In the genomic region with DNA sequence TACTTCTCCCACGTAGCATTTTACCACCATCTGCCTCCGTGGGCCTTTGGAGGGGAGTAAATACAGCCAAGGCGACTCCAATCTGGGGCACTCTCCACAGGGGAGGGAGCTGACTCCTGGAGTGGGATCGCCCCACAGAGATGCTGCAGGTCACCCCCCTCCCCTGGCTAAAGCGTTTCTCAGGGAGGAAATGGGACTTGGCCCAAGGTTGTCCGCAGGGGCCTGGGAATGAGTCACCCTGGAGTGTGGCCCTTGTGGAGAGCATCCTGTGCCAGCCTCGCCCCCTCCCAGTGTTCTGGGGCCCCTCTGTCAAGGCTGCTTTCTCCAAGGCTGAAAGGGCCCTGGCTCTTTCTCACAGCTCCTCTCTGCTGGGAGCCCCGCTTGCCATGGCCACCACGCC, we compare ENCODE assay signal across 24 cellular contexts.
DNase-seq lines count a peak whose midpoint lies in the region; ATAC-seq lines count a peak whose summit lies in the region.
"Had no signal": no experiment of that assay in that cellular context is flagged by ENCODE, and none has a peak within 500 bp of the region (broad histone marks: within the 10 kb centered on the region; RNA-seq: fewer than 3 reads in every experiment).

No MANE protein-coding gene starts in this region.

- no peak overlapping the region for H3K23ac ChIP-seq in mesendoderm (ENCODE audit: low read length)

- H3K56ac ChIP-seq in mesendoderm (ENCODE audit: low read length), result peak overlapping the region; percentile 3

- H3K27ac ChIP-seq in mesendoderm (ENCODE audit: low read depth, low read length), result no peak overlapping the region
- H3K27ac ChIP-seq: left ventricle myocardium inferior had no signal

- H3K9ac ChIP-seq in mesendoderm (ENCODE audit: low read length), result no peak overlapping the region

- H3K4ac ChIP-seq in mesendoderm (ENCODE audit: low read depth, low read length), result no peak overlapping the region

- H4K5ac ChIP-seq in mesendoderm (ENCODE audit: low read length), result no peak overlapping the region

- no peak for ATAC-seq in HG02642 (IDR thresholded peaks at IDR 0.05; ENCODE audit: poor library complexity, unreplicated experiment)
- ATAC-seq in HG03045 (IDR thresholded peaks at IDR 0.05; ENCODE audit: unreplicated experiment), result no peak
- ATAC-seq: effector memory CD8-positive, alpha-beta T cell; HCT116 had no signal

- H3K36me3 ChIP-seq in mesendoderm (ENCODE audit: control insufficient read depth, insufficient read depth, low read length), result no peaks in the 10 kb centered on the region
- H3K36me3 ChIP-seq: BE2C, left ventricle myocardium inferior had no signal

- no peak overlapping the region for H2BK120ac ChIP-seq in mesendoderm (ENCODE audit: low read depth, low read length)

- POLR2A ChIA-PET in activated CD4-positive, alpha-beta T cell treated with anti-CD3 and anti-CD28 coated beads, Interleukin-2, amount 10 ng/mL, durations not matched to agents 7 days and 5 days (lab: Charles Lee), result no interaction called here

- H3K36me3 Mint-ChIP-seq in activated CD4-positive, alpha-beta T cell treated with anti-CD3 and anti-CD28 coated beads, Interleukin-2, amount 10 ng/mL, durations not matched to agents 7 days and 5 days (ENCODE audit: low read depth), result no peaks in the 10 kb centered on the region
- H3K36me3 Mint-ChIP-seq: immature natural killer cell had no signal

- no peak overlapping the region for H3K4me3 Mint-ChIP-seq in activated CD4-positive, alpha-beta T cell treated with anti-CD3 and anti-CD28 coated beads, Interleukin-2, amount 10 ng/mL, durations not matched to agents 7 days and 5 days
- H3K4me3 Mint-ChIP-seq: effector memory CD8-positive, alpha-beta T cell; immature natural killer cell; stimulated activated naive CD8-positive, alpha-beta T cell treated with anti-CD3 and anti-CD28 coated beads, Interleukin-15, Interleukin-2, amounts not matched to agents 100 ng/mL and 50 ng/mL, for 24 hours had no signal

- no peak overlapping the region for H3K18ac ChIP-seq in mesendoderm (ENCODE audit: low read length)

- H3K9me3 Mint-ChIP-seq in activated CD4-positive, alpha-beta T cell treated with anti-CD3 and anti-CD28 coated beads, Interleukin-2, amount 10 ng/mL, durations not matched to agents 7 days and 5 days, result no peaks in the 10 kb centered on the region
- H3K9me3 Mint-ChIP-seq: effector memory CD8-positive, alpha-beta T cell; immature natural killer cell; stimulated activated naive CD8-positive, alpha-beta T cell treated with anti-CD3 and anti-CD28 coated beads, Interleukin-15, Interleukin-2, amounts not matched to agents 100 ng/mL and 50 ng/mL, for 24 hours had no signal

- no peaks in the 10 kb centered on the region for H3K79me2 ChIP-seq in mesendoderm (ENCODE audit: control insufficient read depth, insufficient read depth, low read length)

- H3K27ac Mint-ChIP-seq in activated CD4-positive, alpha-beta T cell treated with anti-CD3 and anti-CD28 coated beads, Interleukin-2, amount 10 ng/mL, durations not matched to agents 7 days and 5 days, result no peak overlapping the region
- H3K27ac Mint-ChIP-seq: effector memory CD8-positive, alpha-beta T cell; immature natural killer cell; stimulated activated naive CD8-positive, alpha-beta T cell treated with anti-CD3 and anti-CD28 coated beads, Interleukin-15, Interleukin-2, amounts not matched to agents 100 ng/mL and 50 ng/mL, for 24 hours had no signal

- no peaks in the 10 kb centered on the region for H3K4me1 ChIP-seq in mesendoderm (ENCODE audit: control insufficient read depth, low read depth, low read length)

- no peaks in the 10 kb centered on the region for H3K27me3 ChIP-seq in mesendoderm (ENCODE audit: insufficient read depth, low read length, poor library complexity)
- H3K27me3 ChIP-seq: BE2C had no signal

- H4K8ac ChIP-seq in mesendoderm (ENCODE audit: low read depth, low read length), result no peak overlapping the region

- H3K4me1 Mint-ChIP-seq in activated CD4-positive, alpha-beta T cell treated with anti-CD3 and anti-CD28 coated beads, Interleukin-2, amount 10 ng/mL, durations not matched to agents 7 days and 5 days, result no peaks in the 10 kb centered on the region
- H3K4me1 Mint-ChIP-seq: immature natural killer cell had no signal

- H3K4me2 ChIP-seq in mesendoderm (ENCODE audit: low read length), result no peak overlapping the region
- H3K4me2 ChIP-seq: smooth muscle cell had no signal

- H3K27me3 Mint-ChIP-seq in activated CD4-positive, alpha-beta T cell treated with anti-CD3 and anti-CD28 coated beads, Interleukin-2, amount 10 ng/mL, durations not matched to agents 7 days and 5 days, result peaks cover 5% of the 10 kb centered on the region

- DNase-seq in activated effector memory CD4-positive, alpha-beta T cell treated with anti-CD3 and anti-CD28 coated beads, Interleukin-2, amount 50 U/mL, for 16 hours, result peak; percentile 45
- DNase-seq in activated effector memory CD4-positive, alpha-beta T cell treated with Interleukin-2 at 50 U/mL for 16 hours, result no peak
- DNase-seq in dermis blood vessel endothelial cell (peak; percentile 44), mesendoderm (no peak), NCI-H1048 (lab: John Stamatoyannopoulos, UW) (no peak)
- no peak for DNase-seq in activated CD4-positive, alpha-beta T cell treated with anti-CD3 and anti-CD28 coated beads, Interleukin-2, amount 10 ng/mL, durations not matched to agents 7 days and 5 days
- DNase-seq: BE2C; cerebellar nuclear complex; COR-L47; effector memory CD8-positive, alpha-beta T cell; glutamatergic neuron; immature natural killer cell; IMR-90; left ventricle myocardium inferior; NCI-H1436 treated with DMSO at 0.1 percent for 48 hours; NCI-H2171 treated with DMSO at 0.1 percent for 48 hours; NCI-H526 treated with DMSO at 0.1 percent for 48 hours; stimulated activated CD4-positive, alpha-beta T cell treated with anti-CD3 and anti-CD28 coated beads, Interleukin-4, amount 100 ng/mL, for 24 hours; trophoblast cell had no signal

- no peak overlapping the region for H2BK5ac ChIP-seq in mesendoderm (ENCODE audit: low read length)

- H2BK15ac ChIP-seq in mesendoderm (replicated peaks; ENCODE audit: low read depth), result no peak overlapping the region

- no peaks in the 10 kb centered on the region for H3K79me1 ChIP-seq in mesendoderm (ENCODE audit: low read length)

- H2AK5ac ChIP-seq in mesendoderm (ENCODE audit: low read length), result no peak overlapping the region

- CTCF ChIA-PET in activated CD4-positive, alpha-beta T cell treated with anti-CD3 and anti-CD28 coated beads, Interleukin-2, amount 10 ng/mL, durations not matched to agents 7 days and 5 days (lab: Charles Lee), result no interaction called here

- no CpG with 5 or more reads among the region's 9 CpGs for WGBS in mesendoderm (ENCODE audit: extremely low coverage, insufficient coverage, low lambda C conversion rate)

- no peak overlapping the region for H3K4me3 ChIP-seq in mesendoderm (ENCODE audit: low read length)
- H3K4me3 ChIP-seq: left ventricle myocardium inferior, smooth muscle cell had no signal

Comparison
In these comparisons a context has a peak if more than half of its experiments do, and no peak if none do; other contexts are left out.
1. DNase-seq: peak in activated effector memory CD4-positive, alpha-beta T cell treated with anti-CD3 and anti-CD28 coated beads, Interleukin-2, amount 50 U/mL, for 16 hours (single experiment) and dermis blood vessel endothelial cell (single experiment); none in activated effector memory CD4-positive, alpha-beta T cell treated with Interleukin-2 at 50 U/mL for 16 hours (single experiment), mesendoderm (single experiment), activated CD4-positive, alpha-beta T cell treated with anti-CD3 and anti-CD28 coated beads, Interleukin-2, amount 10 ng/mL, durations not matched to agents 7 days and 5 days (single experiment) and NCI-H1048 (single experiment).